8 cellular contexts compared by ENCODE assay signal in genomic region chr6:90219168-90219985, GRCh38.
DNase-seq lines count a peak whose midpoint lies in the region; ATAC-seq and TF ChIP-seq lines count a peak whose summit lies in the region.

No MANE protein-coding gene starts in this region.

- CTCF ChIA-PET in GM10248 (lab: Yijun Ruan, JAX): interaction anchor here (1.4 kb wide), 1 partner anchor 15 kb away, joined by 3 read pairs; no protein-coding TSS in a partner anchor

- H3K4me1 ChIP-seq in duodenal mucosa (ENCODE audit: control insufficient read depth in 1 of 2, insufficient read depth in 2 of 2, low read length in 2 of 2): peaks cover 10 to 15% of the 10 kb centered on the region in 2 donors

- peak overlapping the region; percentile 52 for H3K27ac ChIP-seq in duodenal mucosa (ENCODE audit: low read depth, low read length)

- H3K27me3 ChIP-seq in duodenal mucosa (ENCODE audit: control insufficient read depth in 1 of 2, insufficient read depth in 2 of 2, low read length in 2 of 2): no peaks in the 10 kb centered on the region

- H3K9ac ChIP-seq in duodenal mucosa (ENCODE audit: low read depth in 1 of 2, low read length in 2 of 2): peak overlapping the region; percentile 9 to 35

- peak; percentile 28 for DNase-seq in activated CD4-positive, alpha-beta T cell treated with anti-CD3 and anti-CD28 coated beads for 48 hours
- DNase-seq in activated CD4-positive, alpha-beta T cell treated with anti-CD3 and anti-CD28 coated beads, Interleukin-2, amount 50 U/mL, for 48 hours: no peak
- DNase-seq in NCI-H524 (lab: John Stamatoyannopoulos, UW) (peak; percentile 88 to 95), middle frontal gyrus (ENCODE audit: extremely low spot score, low spot score) (peak; percentile 36), GM10248 (ENCODE audit: extremely low spot score) (no peak)

- TF ChIP-seq CTCF in GM10248 (IDR thresholded peaks at IDR 0.05; ENCODE audit: control extremely low read depth, extremely low read depth, low read depth, missing control alignments): no peak

- H3K36me3 ChIP-seq in duodenal mucosa (ENCODE audit: control insufficient read depth in 1 of 2, insufficient read depth in 2 of 2, low read length in 2 of 2): no peaks in the 10 kb centered on the region

- peak overlapping the region in 1 of 2 donors; percentile 35 for H3K4me3 ChIP-seq in duodenal mucosa (ENCODE audit: low read depth in 1 of 2, low read length in 2 of 2)

- POLR2A ChIA-PET in GM10248 (lab: Yijun Ruan, JAX): interaction anchor here (0.5 kb wide), 1 partner anchor 360 kb away, joined by 3 read pairs; no protein-coding TSS in a partner anchor

- peaks cover 0 to 5% of the 10 kb centered on the region in 2 donors for H3K9me3 ChIP-seq in duodenal mucosa (ENCODE audit: control insufficient read depth in 1 of 2, low read length in 2 of 2)

- ATAC-seq in activated CD4-positive, CD25-positive, alpha-beta regulatory T cell treated with anti-CD3 and anti-CD28 coated beads, Interleukin-2, amount 50 U/mL, for 24 hours: no peak
- no peak for ATAC-seq in HG02840 (IDR thresholded peaks at IDR 0.05; ENCODE audit: low FRiP score, unreplicated experiment)

Comparison
In these comparisons a context has a peak if more than half of its experiments do, and no peak if none do; other contexts are left out.
1. DNase-seq: peak in activated CD4-positive, alpha-beta T cell treated with anti-CD3 and anti-CD28 coated beads for 48 hours (single experiment), NCI-H524 (2 of 2) and middle frontal gyrus (single experiment); none in activated CD4-positive, alpha-beta T cell treated with anti-CD3 and anti-CD28 coated beads, Interleukin-2, amount 50 U/mL, for 48 hours (0 of 2) and GM10248 (single experiment).